Comparison of ENCODE assay signal across 8 cellular contexts in genomic region chrX:132022115-132022862, GRCh38. TPM values are rescaled to one million over a fixed set of nuclear protein-coding genes. Genes with fewer than 3 reads are reported as not detected.
DNase-seq lines count a peak whose midpoint lies in the region; FAIRE-seq and TF ChIP-seq lines count a peak whose summit lies in the region.

No MANE protein-coding gene starts in this region.

- no peaks in the 10 kb centered on the region for H3K27me3 Mint-ChIP-seq in activated naive CD4-positive, alpha-beta T cell treated with anti-CD3 and anti-CD28 coated beads, Interleukin-2, amount 10 ng/mL, durations not matched to agents 7 days and 5 days

- peak; percentile 87 for FAIRE-seq in GM12891 (lab: Jason Lieb, UNC)

- H3K27ac Mint-ChIP-seq in activated naive CD4-positive, alpha-beta T cell treated with anti-CD3 and anti-CD28 coated beads, Interleukin-2, amount 10 ng/mL, durations not matched to agents 7 days and 5 days = peak overlapping the region; percentile 94

- H3K36me3 Mint-ChIP-seq in activated naive CD4-positive, alpha-beta T cell treated with anti-CD3 and anti-CD28 coated beads, Interleukin-2, amount 10 ng/mL, durations not matched to agents 7 days and 5 days = peaks cover 3% of the 10 kb centered on the region

- peak overlapping the region; percentile 90 for H3K9ac ChIP-seq in HUES48 (ENCODE audit: low read depth, low read length)

- no peaks in the 10 kb centered on the region for H3K9me3 Mint-ChIP-seq in activated naive CD4-positive, alpha-beta T cell treated with anti-CD3 and anti-CD28 coated beads, Interleukin-2, amount 10 ng/mL, durations not matched to agents 7 days and 5 days

- TF ChIP-seq POLR2A in GM12891 (IDR thresholded peaks at IDR 0.05; ENCODE audit: low read depth, low read length) = no peak

- H3K27ac ChIP-seq in 22Rv1 (no peak overlapping the region; the same call in 1 of the 2 replicates), HUES48 (ENCODE audit: low read depth, low read length) (peak overlapping the region; percentile 90)

- peak overlapping the region; percentile 91 for H3K4me3 ChIP-seq in HUES48 (ENCODE audit: low read depth, low read length)

- H3K4me3 Mint-ChIP-seq in activated naive CD4-positive, alpha-beta T cell treated with anti-CD3 and anti-CD28 coated beads, Interleukin-2, amount 10 ng/mL, durations not matched to agents 7 days and 5 days = peak overlapping the region; percentile 90

- TF ChIP-seq CTCF in 22Rv1 (IDR thresholded peaks at IDR 0.05) = peak; percentile 5; the same call in 1 of the 2 replicates

- H3K36me3 ChIP-seq in HUES48 (ENCODE audit: control insufficient read depth, insufficient read depth, low read length) = 0 out of 2 replicates have a peak, but pooled peaks cover 1% of the 10 kb centered on the region

- no peaks in the 10 kb centered on the region for H3K9me3 ChIP-seq in HUES48 (ENCODE audit: control insufficient read depth, insufficient read depth, low read length)

- H3K4me1 ChIP-seq in HUES48 (ENCODE audit: control insufficient read depth, insufficient read depth, low read length) = peaks cover 27% of the 10 kb centered on the region

- peaks cover 43% of the 10 kb centered on the region for H3K4me1 Mint-ChIP-seq in activated naive CD4-positive, alpha-beta T cell treated with anti-CD3 and anti-CD28 coated beads, Interleukin-2, amount 10 ng/mL, durations not matched to agents 7 days and 5 days

- CTCF ChIA-PET in activated naive CD4-positive, alpha-beta T cell treated with anti-CD3 and anti-CD28 coated beads, Interleukin-2, amount 10 ng/mL, durations not matched to agents 7 days and 5 days (lab: Charles Lee) = interaction anchor here (0.9 to 1.0 kb wide), 2 partner anchors 41 to 199 kb away, joined by 3 read pairs; no protein-coding TSS in a partner anchor

- no peak for DNase-seq in GM12891 (ENCODE audit: insufficient read length, low spot score)
- DNase-seq in activated naive CD4-positive, alpha-beta T cell treated with anti-CD3 and anti-CD28 coated beads, Interleukin-2, amount 10 ng/mL, durations not matched to agents 7 days and 5 days = peak; percentile 24
- DNase-seq in hepatic stellate cell (ENCODE audit: low spot score) = peak; percentile 8
- peak; percentile 11 for DNase-seq in stimulated activated naive CD4-positive, alpha-beta T cell treated with Interleukin-2 at 50 U/mL for 16 hours (lab: John Stamatoyannopoulos, UW)
- DNase-seq in NCI-H345 treated with DMSO at 0.1 percent for 48 hours (lab: John Stamatoyannopoulos, UW; ENCODE audit: unreplicated experiment) = no peak
- no peak for DNase-seq in mucosa of gallbladder (ENCODE audit: low spot score)

- peaks cover 18% of the 10 kb centered on the region for H3K27me3 ChIP-seq in HUES48 (ENCODE audit: control insufficient read depth, insufficient read depth, low read length)

TF ChIP-seq in GM12891, 5 proteins besides CTCF, POLR2A, EP300 and RAD21:
- no peak for TF ChIP-seq PAX5 (IDR thresholded peaks at IDR 0.05; ENCODE audit: insufficient read depth, low read length, severe bottlenecking)
- no peak for TF ChIP-seq POLR2AphosphoS5 (IDR thresholded peaks at IDR 0.05; ENCODE audit: low read depth, low read length)
- no peak for TF ChIP-seq SPI1 (IDR thresholded peaks at IDR 0.05; ENCODE audit: low read depth, low read length)
- no peak for TF ChIP-seq POU2F2 (IDR thresholded peaks at IDR 0.05; ENCODE audit: low read depth, low read length)
- TF ChIP-seq TAF1 (IDR thresholded peaks at IDR 0.05; ENCODE audit: low read depth, low read length) = no peak

RNA-seq across cellular contexts. Expression of gene STK26, which starts 0.8 kb away (rescaled TPM):
- 35.0 TPM for polyA plus RNA-seq in GM12891 (2012; ENCODE audit: low read depth, missing spikeins)
- total RNA-seq in mucosa of gallbladder = 8.4 TPM

Comparison
In these comparisons a context has a peak if more than half of its experiments do, and no peak if none do; other contexts are left out.
1. DNase-seq: peak in activated naive CD4-positive, alpha-beta T cell treated with anti-CD3 and anti-CD28 coated beads, Interleukin-2, amount 10 ng/mL, durations not matched to agents 7 days and 5 days (single experiment), hepatic stellate cell (single experiment) and stimulated activated naive CD4-positive, alpha-beta T cell treated with Interleukin-2 at 50 U/mL for 16 hours (single experiment); none in GM12891 (single experiment), NCI-H345 treated with DMSO at 0.1 percent for 48 hours (single experiment) and mucosa of gallbladder (single experiment).